Comparison of ENCODE assay signal across 11 cellular contexts in the genomic region with DNA sequence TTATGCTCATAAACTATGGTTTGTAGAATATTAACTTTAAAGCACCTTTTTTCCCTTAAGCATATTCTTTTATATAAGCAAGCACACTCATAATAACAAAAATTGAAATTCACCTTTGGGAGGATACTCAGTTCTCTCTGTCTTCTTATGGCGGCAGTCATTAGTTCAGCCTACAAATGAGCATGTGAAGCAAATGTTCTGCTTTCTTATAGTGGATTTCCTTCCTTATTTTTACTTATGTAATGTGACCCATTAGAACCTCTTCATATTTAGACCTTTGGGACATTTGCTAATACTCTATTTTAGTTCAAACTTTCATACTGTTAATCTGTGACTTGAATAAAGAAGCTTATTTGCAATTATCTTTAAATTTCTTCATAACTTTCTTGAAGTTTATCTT. TPM values are rescaled to one million over a fixed set of nuclear protein-coding genes. Genes with fewer than 3 reads are reported as not detected.
DNase-seq lines count a peak whose midpoint lies in the region; ATAC-seq and TF ChIP-seq lines count a peak whose summit lies in the region.
"Had no signal": no experiment of that assay in that cellular context is flagged by ENCODE, and none has a peak within 500 bp of the region (broad histone marks: within the 10 kb centered on the region; RNA-seq: fewer than 3 reads in every experiment).

A gene (minus strand): TSS at position 182 of the 400 bp plus-strand sequence. CDS start 21 bp downstream, at position 161.

- DNase-seq in activated T-cell treated with anti-CD3 and anti-CD28 coated beads, Interleukin-2, amount 50 U/mL, for 72 hours = no peak
- DNase-seq in activated T-cell treated with anti-CD3 and anti-CD28 coated beads for 4 hours (no peak), left lung (no peak), suprapubic skin (ENCODE audit: low spot score in 2 of 2) (no peak), Caco-2 (no peak), retina (no peak), NCI-H2227 (lab: John Stamatoyannopoulos, UW; ENCODE audit: unreplicated experiment) (no peak)
- no peak for DNase-seq in activated T-helper 1 cell treated with anti-CD3 and anti-CD28 coated beads, Interleukin-12 subunit alpha, Interleukin-12 subunit beta, Interleukin-2, Interleukin-4 antibody, amounts not matched to agents 30 ng/mL and 10 ng/mL and 1 ng/mL, durations not matched to agents 14 hours and 24 hours and 36 hours (ENCODE audit: low spot score)
- DNase-seq: NCI-H69; stimulated activated CD4-positive, alpha-beta T cell treated with anti-CD3 and anti-CD28 coated beads, Interleukin-2, amount 100 ng/mL, for 48 hours; SW 1271 had no signal

- no peaks in the 10 kb centered on the region for H3K27me3 ChIP-seq in left lung
- no peaks in the 10 kb centered on the region for H3K27me3 ChIP-seq in suprapubic skin
- H3K27me3 ChIP-seq in Caco-2 (replicated peaks; ENCODE audit: control insufficient read depth, insufficient read depth, low read length) = no peaks in the 10 kb centered on the region

- TF ChIP-seq CTCF in left lung (IDR thresholded peaks at IDR 0.05) (no peak), suprapubic skin (IDR thresholded peaks at IDR 0.05) (no peak), Caco-2 (IDR thresholded peaks at IDR 0.05; ENCODE audit: insufficient read depth in 1 of 2, low read depth in 1 of 2, low read length in 1 of 2, severe bottlenecking in 1 of 2, unreplicated experiment in 1 of 2) (no peak)

- no peak for TF ChIP-seq POLR2A in suprapubic skin (IDR thresholded peaks at IDR 0.05)

- CTCF ChIA-PET in Caco-2 (lab: Charles Lee) = no interaction called here

- H3K27ac Mint-ChIP-seq in activated T-cell treated with anti-CD3 and anti-CD28 coated beads, Interleukin-2, amount 50 U/mL, for 72 hours = no peak within 1 kb of the TSS
- no peak within 1 kb of the TSS for H3K27ac Mint-ChIP-seq in activated T-helper 1 cell treated with anti-CD3 and anti-CD28 coated beads, Interleukin-12 subunit alpha, Interleukin-12 subunit beta, Interleukin-2, Interleukin-4 antibody, amounts not matched to agents 30 ng/mL and 10 ng/mL and 1 ng/mL, durations not matched to agents 14 hours and 24 hours and 36 hours
- H3K27ac Mint-ChIP-seq in Caco-2 (ENCODE audit: unreplicated experiment) = no peak within 1 kb of the TSS

- POLR2A ChIA-PET in Caco-2 (lab: Charles Lee) = no interaction called here

- no peaks in the 10 kb centered on the region for H3K36me3 ChIP-seq in left lung
- no peaks in the 10 kb centered on the region for H3K36me3 ChIP-seq in suprapubic skin
- H3K36me3 ChIP-seq in Caco-2 (ENCODE audit: control insufficient read depth, insufficient read depth, low read length) = no peaks in the 10 kb centered on the region

- H3K4me3 Mint-ChIP-seq in activated T-cell treated with anti-CD3 and anti-CD28 coated beads, Interleukin-2, amount 50 U/mL, for 72 hours = peak within 1 kb of the TSS; percentile 54 to 63
- H3K4me3 Mint-ChIP-seq in activated T-helper 1 cell treated with anti-CD3 and anti-CD28 coated beads, Interleukin-12 subunit alpha, Interleukin-12 subunit beta, Interleukin-2, Interleukin-4 antibody, amounts not matched to agents 30 ng/mL and 10 ng/mL and 1 ng/mL, durations not matched to agents 14 hours and 24 hours and 36 hours = peak within 1 kb of the TSS; percentile 8
- no peak within 1 kb of the TSS for H3K4me3 Mint-ChIP-seq in Caco-2 (ENCODE audit: unreplicated experiment)

- H3K9me3 Mint-ChIP-seq in activated T-cell treated with anti-CD3 and anti-CD28 coated beads, Interleukin-2, amount 50 U/mL, for 72 hours = no peaks in the 10 kb centered on the region
- no peaks in the 10 kb centered on the region for H3K9me3 Mint-ChIP-seq in activated T-helper 1 cell treated with anti-CD3 and anti-CD28 coated beads, Interleukin-12 subunit alpha, Interleukin-12 subunit beta, Interleukin-2, Interleukin-4 antibody, amounts not matched to agents 30 ng/mL and 10 ng/mL and 1 ng/mL, durations not matched to agents 14 hours and 24 hours and 36 hours
- no peaks in the 10 kb centered on the region for H3K9me3 Mint-ChIP-seq in Caco-2 (ENCODE audit: unreplicated experiment)

- intact Hi-C loops in activated T-helper 1 cell treated with anti-CD3 and anti-CD28 coated beads, Interleukin-12 subunit alpha, Interleukin-12 subunit beta, Interleukin-2, Interleukin-4 antibody, amounts not matched to agents 30 ng/mL and 10 ng/mL and 1 ng/mL, durations not matched to agents 14 hours and 24 hours and 36 hours (cut with micrococcal nuclease) = no loop called here
- intact Hi-C loops in left lung (cut with DNase I) = no loop called here
- intact Hi-C loops in Caco-2 (cut with micrococcal nuclease; ENCODE audit: unreplicated experiment) = no loop called here

- H3K4me1 ChIP-seq in left lung (peaks cover 0 to 66% of the 10 kb centered on the region in 2 donors), suprapubic skin (peaks cover 14% of the 10 kb centered on the region), Caco-2 (no peaks in the 10 kb centered on the region)

- H3K9me3 ChIP-seq in left lung (no peaks in the 10 kb centered on the region), suprapubic skin (no peaks in the 10 kb centered on the region), Caco-2 (no peaks in the 10 kb centered on the region)

- H3K4me3 ChIP-seq in left lung = peak within 1 kb of the TSS in 1 of 2 donors; percentile 40
- H3K4me3 ChIP-seq in suprapubic skin = peak within 1 kb of the TSS; percentile 38
- H3K4me3 ChIP-seq in Caco-2 (ENCODE audit: low read depth, low read length) = no peak within 1 kb of the TSS

- H3K36me3 Mint-ChIP-seq in activated T-cell treated with anti-CD3 and anti-CD28 coated beads, Interleukin-2, amount 50 U/mL, for 72 hours (ENCODE audit: insufficient read depth in 2 of 2) = no peaks in the 10 kb centered on the region
- no peaks in the 10 kb centered on the region for H3K36me3 Mint-ChIP-seq in activated T-helper 1 cell treated with anti-CD3 and anti-CD28 coated beads, Interleukin-12 subunit alpha, Interleukin-12 subunit beta, Interleukin-2, Interleukin-4 antibody, amounts not matched to agents 30 ng/mL and 10 ng/mL and 1 ng/mL, durations not matched to agents 14 hours and 24 hours and 36 hours (ENCODE audit: low read depth)
- peaks cover 7% of the 10 kb centered on the region for H3K36me3 Mint-ChIP-seq in Caco-2 (ENCODE audit: insufficient read depth, unreplicated experiment)

- H3K27ac ChIP-seq in left lung (peak within 1 kb of the TSS in 1 of 2 donors; percentile 85), suprapubic skin (peak within 1 kb of the TSS; percentile 55)

- no TSS peak for BruUV-seq in Caco-2 (replicated peaks; lab: Mats Ljungman, UMichigan)

- H3K27me3 Mint-ChIP-seq in activated T-cell treated with anti-CD3 and anti-CD28 coated beads, Interleukin-2, amount 50 U/mL, for 72 hours (ENCODE audit: low read depth) = peaks cover 23% of the 10 kb centered on the region
- H3K27me3 Mint-ChIP-seq in activated T-helper 1 cell treated with anti-CD3 and anti-CD28 coated beads, Interleukin-12 subunit alpha, Interleukin-12 subunit beta, Interleukin-2, Interleukin-4 antibody, amounts not matched to agents 30 ng/mL and 10 ng/mL and 1 ng/mL, durations not matched to agents 14 hours and 24 hours and 36 hours (ENCODE audit: insufficient read depth) = peaks cover 10% of the 10 kb centered on the region
- H3K27me3 Mint-ChIP-seq in Caco-2 (ENCODE audit: insufficient read depth, unreplicated experiment) = no peaks in the 10 kb centered on the region

- 90% methylated on average over 1 of the region's 1 CpG for WGBS in suprapubic skin

- ATAC-seq in activated T-cell treated with anti-CD3 and anti-CD28 coated beads, Interleukin-2, amount 50 U/mL, for 72 hours (replicated peaks in 1 of 2) = no peak
- ATAC-seq in left lung = peak; percentile 22

- TF ChIP-seq EP300 in suprapubic skin (IDR thresholded peaks at IDR 0.05) = no peak

- H3K4me1 Mint-ChIP-seq in activated T-cell treated with anti-CD3 and anti-CD28 coated beads, Interleukin-2, amount 50 U/mL, for 72 hours (ENCODE audit: low read depth) = peaks cover 17% of the 10 kb centered on the region
- H3K4me1 Mint-ChIP-seq in activated T-helper 1 cell treated with anti-CD3 and anti-CD28 coated beads, Interleukin-12 subunit alpha, Interleukin-12 subunit beta, Interleukin-2, Interleukin-4 antibody, amounts not matched to agents 30 ng/mL and 10 ng/mL and 1 ng/mL, durations not matched to agents 14 hours and 24 hours and 36 hours (ENCODE audit: low read depth) = peaks cover 8% of the 10 kb centered on the region
- no peaks in the 10 kb centered on the region for H3K4me1 Mint-ChIP-seq in Caco-2 (ENCODE audit: low read depth, unreplicated experiment)

RNA-seq across cellular contexts. Expression of the gene that starts here (rescaled TPM):
- total RNA-seq in activated T-cell treated with anti-CD3 and anti-CD28 coated beads, Interleukin-2, amount 50 U/mL, for 72 hours = not detected
- not detected in 2 replicates for total RNA-seq in activated T-helper 1 cell treated with anti-CD3 and anti-CD28 coated beads, Interleukin-12 subunit alpha, Interleukin-12 subunit beta, Interleukin-2, Interleukin-4 antibody, amounts not matched to agents 30 ng/mL and 10 ng/mL and 1 ng/mL, durations not matched to agents 14 hours and 24 hours and 36 hours
- 10 to 100 TPM in 1 of 2 donors, 1 to 10 TPM in 1; 2.2 to 16.4 TPM for total RNA-seq in left lung
- 1 to 10 TPM in 2 of 4 donors, under 1 TPM in 2; 0.53 to 3.4 (median 1.3) TPM for total RNA-seq in suprapubic skin
- not detected in 2 replicates for total RNA-seq in Caco-2 (2022)
